Comparison of ENCODE assay signal across 21 cellular contexts in the genomic region with DNA sequence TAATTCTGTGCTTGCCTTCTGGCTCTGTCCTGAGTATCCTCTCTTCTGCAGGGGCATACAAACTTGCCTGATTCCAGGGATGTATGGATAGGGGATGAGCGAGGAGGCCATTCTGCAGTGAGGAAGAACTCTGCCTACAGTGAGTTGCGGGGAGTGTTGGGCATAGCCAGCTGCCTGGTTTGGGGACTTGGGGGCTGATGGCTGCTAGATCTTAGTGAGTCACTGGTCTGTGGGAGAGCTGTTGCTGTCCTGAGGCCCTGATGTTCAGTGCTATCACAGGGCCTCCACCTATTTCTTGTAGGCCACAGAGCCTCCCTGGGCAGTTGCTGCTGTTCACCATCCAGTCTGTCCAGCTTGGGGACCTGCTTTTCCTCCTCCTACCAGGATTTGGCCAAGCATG.
"Had no signal": no experiment of that assay in that cellular context is flagged by ENCODE, and none has a peak within 500 bp of the region (broad histone marks: within the 10 kb centered on the region; RNA-seq: fewer than 3 reads in every experiment).

No MANE protein-coding gene starts in this region.

- H3K27me3 Mint-ChIP-seq: dendritic cell treated with granulocyte-macrophage colony-stimulating factor and Interleukin-4, amounts not matched to agents 40 ng/mL and 50 ng/mL, for 4 days; natural killer cell treated with Interleukin-12 subunit alpha and Interleukin-12 subunit beta and Interleukin-15 and Interleukin-18, amount 100 ng/mL, for 72 hours; progenitor cell of endocrine pancreas; stimulated activated naive CD8-positive, alpha-beta T cell treated with anti-CD3 and anti-CD28 coated beads, Interleukin-15, Interleukin-2, amounts not matched to agents 100 ng/mL and 50 ng/mL, for 24 hours; type B pancreatic cell had no signal

- H3K4me3 ChIP-seq: ascending aorta, breast epithelium, esophagus muscularis mucosa, lower lobe of right lung, suprapubic skin had no signal

- ATAC-seq: activated T-cell treated with anti-CD3 and anti-CD28 coated beads, Interleukin-2, amount 50 U/mL, for 72 hours; left colon; lower lobe of right lung; natural killer cell treated with Interleukin-12 subunit alpha and Interleukin-12 subunit beta and Interleukin-15 and Interleukin-18, amount 100 ng/mL, for 72 hours had no signal

- H3K36me3 Mint-ChIP-seq: natural killer cell treated with Interleukin-12 subunit alpha and Interleukin-12 subunit beta and Interleukin-15 and Interleukin-18, amount 100 ng/mL, for 72 hours; type B pancreatic cell had no signal

- H3K9me3 ChIP-seq: ascending aorta, breast epithelium, esophagus muscularis mucosa, lower lobe of right lung, suprapubic skin had no signal

- H3K9me3 Mint-ChIP-seq: activated T-cell treated with anti-CD3 and anti-CD28 coated beads, Interleukin-2, amount 50 U/mL, for 72 hours; dendritic cell treated with granulocyte-macrophage colony-stimulating factor and Interleukin-4, amounts not matched to agents 40 ng/mL and 50 ng/mL, for 4 days; natural killer cell treated with Interleukin-12 subunit alpha and Interleukin-12 subunit beta and Interleukin-15 and Interleukin-18, amount 100 ng/mL, for 72 hours; stimulated activated naive CD8-positive, alpha-beta T cell treated with anti-CD3 and anti-CD28 coated beads, Interleukin-15, Interleukin-2, amounts not matched to agents 100 ng/mL and 50 ng/mL, for 24 hours; type B pancreatic cell had no signal

- H3K4me1 ChIP-seq: breast epithelium, lower lobe of right lung, suprapubic skin had no signal

- H3K27ac Mint-ChIP-seq: activated T-cell treated with anti-CD3 and anti-CD28 coated beads, Interleukin-2, amount 50 U/mL, for 72 hours; dendritic cell treated with granulocyte-macrophage colony-stimulating factor and Interleukin-4, amounts not matched to agents 40 ng/mL and 50 ng/mL, for 4 days; natural killer cell treated with Interleukin-12 subunit alpha and Interleukin-12 subunit beta and Interleukin-15 and Interleukin-18, amount 100 ng/mL, for 72 hours; progenitor cell of endocrine pancreas; stimulated activated naive CD8-positive, alpha-beta T cell treated with anti-CD3 and anti-CD28 coated beads, Interleukin-15, Interleukin-2, amounts not matched to agents 100 ng/mL and 50 ng/mL, for 24 hours; type B pancreatic cell had no signal

- H3K36me3 ChIP-seq: breast epithelium had no signal

- H3K27me3 ChIP-seq: ascending aorta, breast epithelium, esophagus muscularis mucosa, suprapubic skin had no signal

- H3K4me3 Mint-ChIP-seq: activated T-cell treated with anti-CD3 and anti-CD28 coated beads, Interleukin-2, amount 50 U/mL, for 72 hours; dendritic cell treated with granulocyte-macrophage colony-stimulating factor and Interleukin-4, amounts not matched to agents 40 ng/mL and 50 ng/mL, for 4 days; natural killer cell treated with Interleukin-12 subunit alpha and Interleukin-12 subunit beta and Interleukin-15 and Interleukin-18, amount 100 ng/mL, for 72 hours; stimulated activated naive CD8-positive, alpha-beta T cell treated with anti-CD3 and anti-CD28 coated beads, Interleukin-15, Interleukin-2, amounts not matched to agents 100 ng/mL and 50 ng/mL, for 24 hours; type B pancreatic cell had no signal

- H3K27ac ChIP-seq: ascending aorta, breast epithelium, esophagus muscularis mucosa, lower lobe of right lung, suprapubic skin had no signal

- DNase-seq: activated CD4-positive, alpha-beta T cell treated with anti-CD3 and anti-CD28 coated beads, Interleukin-2, amount 50 U/mL, for 4 hours; activated effector memory CD4-positive, alpha-beta T cell treated with anti-CD3 and anti-CD28 coated beads, Interleukin-2, amount 50 U/mL, for 16 hours; activated naive CD4-positive, alpha-beta T cell treated with anti-CD3 and anti-CD28 coated beads, Interleukin-2, amount 50 U/mL, for 16 hours; activated T-cell treated with anti-CD3 and anti-CD28 coated beads, Interleukin-2, amount 50 U/mL, for 72 hours; effector CD8-positive, alpha-beta T cell; islet precursor cell; left colon; lower lobe of right lung; stimulated activated CD4-positive, alpha-beta T cell treated with anti-CD3 and anti-CD28 coated beads, Interleukin-12 subunit alpha, Interleukin-12 subunit beta, amount 100 ng/mL, for 4 hours; stimulated activated CD4-positive, alpha-beta T cell treated with anti-CD3 and anti-CD28 coated beads, Interleukin-1b, Interleukin-23, amount 100 ng/mL, for 48 hours; stimulated activated CD8-positive, alpha-beta memory T cell treated with anti-CD3 and anti-CD28 coated beads, Interleukin-4, amount 100 ng/mL, for 48 hours; T-helper 2 cell had no signal
